In genomic region chr15:90291679-90292356, GRCh38 we compare ENCODE assay signal across 10 cellular contexts. TPM values are rescaled to one million over a fixed set of nuclear protein-coding genes. Genes with fewer than 3 reads are reported as not detected.
A peak's percentile ranks its signal among the peaks of the same experiment; 100 is the strongest.
DNase-seq lines count a peak whose midpoint lies in the region; ATAC-seq and TF ChIP-seq lines count a peak whose summit lies in the region.
"Had no signal": no experiment of that assay in that cellular context is flagged by ENCODE, and none has a peak within 500 bp of the region (broad histone marks: within the 10 kb centered on the region; RNA-seq: fewer than 3 reads in every experiment).

No MANE protein-coding gene starts in this region.

- TF ChIP-seq CTCF in tibial nerve (IDR thresholded peaks at IDR 0.05) = no peak

- WGBS in tibial nerve, 2 donors = 80 to 83% methylated on average over 16 of the region's 16 CpGs

- ATAC-seq in GM18907 (IDR thresholded peaks at IDR 0.05; ENCODE audit: unreplicated experiment) (no peak), GM21526 (IDR thresholded peaks at IDR 0.05; ENCODE audit: low FRiP score, unreplicated experiment) (no peak)

- H3K27ac ChIP-seq in tibial nerve = no peak overlapping the region

- H3K9me3 Mint-ChIP-seq in activated naive CD4-positive, alpha-beta T cell treated with anti-CD3 and anti-CD28 coated beads, Interleukin-2, amount 10 ng/mL, durations not matched to agents 7 days and 5 days = no peaks in the 10 kb centered on the region

- peaks cover 9% of the 10 kb centered on the region for H3K4me1 Mint-ChIP-seq in activated naive CD4-positive, alpha-beta T cell treated with anti-CD3 and anti-CD28 coated beads, Interleukin-2, amount 10 ng/mL, durations not matched to agents 7 days and 5 days

- no peak overlapping the region for H3K4me3 ChIP-seq in tibial nerve

- peak; percentile 47 for DNase-seq in stimulated activated CD4-positive, alpha-beta T cell treated with anti-CD3 and anti-CD28 coated beads, Interleukin-15, amount 100 ng/mL, for 24 hours
- DNase-seq in stimulated activated CD4-positive, alpha-beta T cell treated with anti-CD3 and anti-CD28 coated beads, Interleukin-2, amount 100 ng/mL, for 48 hours = no peak
- peak; percentile 4 for DNase-seq in MV-4-11 (lab: John Stamatoyannopoulos, UW)
- peak; percentile 44 for DNase-seq in activated naive CD4-positive, alpha-beta T cell treated with anti-CD3 and anti-CD28 coated beads, Interleukin-2, amount 10 ng/mL, durations not matched to agents 7 days and 5 days
- no peak for DNase-seq in GOT3 (lab: John Stamatoyannopoulos, UW)
- DNase-seq in tibial nerve (ENCODE audit: low spot score in 2 of 2) = no peak
- DNase-seq: NCI-H446 treated with DMSO at 0.1 percent for 48 hours had no signal

- H3K36me3 Mint-ChIP-seq in activated naive CD4-positive, alpha-beta T cell treated with anti-CD3 and anti-CD28 coated beads, Interleukin-2, amount 10 ng/mL, durations not matched to agents 7 days and 5 days = no peaks in the 10 kb centered on the region

- no peaks in the 10 kb centered on the region for H3K9me3 ChIP-seq in tibial nerve

- H3K36me3 ChIP-seq in tibial nerve = no peaks in the 10 kb centered on the region

- TF ChIP-seq EP300 in tibial nerve (IDR thresholded peaks at IDR 0.05) = no peak

- no peak overlapping the region for H3K4me3 Mint-ChIP-seq in activated naive CD4-positive, alpha-beta T cell treated with anti-CD3 and anti-CD28 coated beads, Interleukin-2, amount 10 ng/mL, durations not matched to agents 7 days and 5 days

- H3K4me1 ChIP-seq in tibial nerve = peaks cover 0 to 7% (median 0%) of the 10 kb centered on the region in 4 donors

- TF ChIP-seq POLR2A in tibial nerve (IDR thresholded peaks at IDR 0.05) = no peak

- CTCF ChIA-PET in activated naive CD4-positive, alpha-beta T cell treated with anti-CD3 and anti-CD28 coated beads, Interleukin-2, amount 10 ng/mL, durations not matched to agents 7 days and 5 days (lab: Charles Lee) = interaction anchor here (0.6 to 7.2 kb wide), 4 partner anchors 12 to 689 kb away, joined by 3 to 91 read pairs (median 10); no protein-coding TSS in a partner anchor

- peaks cover 24% of the 10 kb centered on the region for H3K27me3 Mint-ChIP-seq in activated naive CD4-positive, alpha-beta T cell treated with anti-CD3 and anti-CD28 coated beads, Interleukin-2, amount 10 ng/mL, durations not matched to agents 7 days and 5 days

- H3K27me3 ChIP-seq in tibial nerve = no peaks in the 10 kb centered on the region

- H3K27ac Mint-ChIP-seq in activated naive CD4-positive, alpha-beta T cell treated with anti-CD3 and anti-CD28 coated beads, Interleukin-2, amount 10 ng/mL, durations not matched to agents 7 days and 5 days = no peak overlapping the region

RNA-seq across cellular contexts. Expression of gene NGRN, which starts 26.3 kb away (rescaled TPM):
- 10 to 100 TPM; 70.1 to 90.0 (median 74.6) TPM for total RNA-seq in tibial nerve

RNA-seq across cellular contexts. Expression of gene TTLL13, which starts 42.5 kb away (rescaled TPM):
- under 1 TPM in 1 of 4 donors, not detected in 3; 0.60 TPM for total RNA-seq in tibial nerve
- total RNA-seq: endothelial cell of umbilical vein had no signal

RNA-seq across cellular contexts. Expression of gene GDPGP1, which starts 57.8 kb away (rescaled TPM):
- 1 to 10 TPM; 1.4 to 6.9 (median 4.9) TPM for total RNA-seq in tibial nerve

RNA-seq across cellular contexts. Expression of gene CIB1, which starts 58.1 kb away (rescaled TPM):
- 10 to 100 TPM; 27.5 to 48.1 (median 37.8) TPM for total RNA-seq in tibial nerve

Comparison
In these comparisons a context has a peak if more than half of its experiments do, and no peak if none do; other contexts are left out.
1. DNase-seq: peak in stimulated activated CD4-positive, alpha-beta T cell treated with anti-CD3 and anti-CD28 coated beads, Interleukin-15, amount 100 ng/mL, for 24 hours (single experiment), MV-4-11 (single experiment) and activated naive CD4-positive, alpha-beta T cell treated with anti-CD3 and anti-CD28 coated beads, Interleukin-2, amount 10 ng/mL, durations not matched to agents 7 days and 5 days (single experiment); none in stimulated activated CD4-positive, alpha-beta T cell treated with anti-CD3 and anti-CD28 coated beads, Interleukin-2, amount 100 ng/mL, for 48 hours (0 of 2), GOT3 (single experiment) and tibial nerve (0 of 2).